Comparison of ENCODE assay signal across 1 cellular context in genomic region chr12:31807081-31807772, GRCh38.
TF ChIP-seq lines count a peak whose summit lies in the region.

No MANE protein-coding gene starts in this region.

TF ChIP-seq in GM12878, 131 proteins besides CTCF, POLR2A, EP300 and RAD21 (continued from another document):
- TF ChIP-seq ZNF687 (IDR thresholded peaks at IDR 0.05) (peak; percentile 100), PAX8 (IDR thresholded peaks at IDR 0.05) (0 out of 2 replicates have a peak, but pooled peaks have one; percentile 22), MLLT1 (IDR thresholded peaks at IDR 0.05) (peak; percentile 91; the same call in 1 of the 2 replicates), MEF2B (IDR thresholded peaks at IDR 0.05; ENCODE audit: partially characterized antibody, poor library complexity, severe bottlenecking) (peak; percentile 73), BHLHE40 (IDR thresholded peaks at IDR 0.05; ENCODE audit: borderline replicate concordance in 1 of 2, low read depth in 2 of 2, low read length in 1 of 2) (peak in 1 of 2 experiments; percentile 32; a peak in 2 of 4 replicates), DPF2 (IDR thresholded peaks at IDR 0.05) (peak; percentile 67), IKZF1 (conservative IDR thresholded peaks at IDR 0.05) (peak; percentile 75), NFIC (IDR thresholded peaks at IDR 0.05; ENCODE audit: low read depth, low read length) (0 out of 2 replicates have a peak, but pooled peaks have one; percentile 29), POLR2AphosphoS5 (IDR thresholded peaks at IDR 0.05; ENCODE audit: low read length) (peak; percentile 23; the same call in 1 of the 2 replicates), ZNF592 (IDR thresholded peaks at IDR 0.05) (peak; percentile 96), MTA2 (IDR thresholded peaks at IDR 0.05; ENCODE audit: low read depth) (peak; percentile 63; the same call in 1 of the 2 replicates), SMAD1 (IDR thresholded peaks at IDR 0.05; ENCODE audit: low read depth, partially characterized antibody) (peak; percentile 89), SKIL (IDR thresholded peaks at IDR 0.05; ENCODE audit: low read depth, poor library complexity, severe bottlenecking) (peak; percentile 26), ZBTB4 (CRISPR knock-in tag; IDR thresholded peaks at IDR 0.05) (peak; percentile 57; the same call in 1 of the 2 replicates), BACH1 (IDR thresholded peaks at IDR 0.05; ENCODE audit: borderline replicate concordance) (peak; percentile 21; the same call in 1 of the 2 replicates), RELB (IDR thresholded peaks at IDR 0.05; ENCODE audit: low read depth) (peak; percentile 90), IKZF2 (IDR thresholded peaks at IDR 0.05) (peak; percentile 76 to 80), ATF7 (IDR thresholded peaks at IDR 0.05; ENCODE audit: low read depth) (peak; percentile 90), GATAD2B (conservative IDR thresholded peaks at IDR 0.05; ENCODE audit: low read depth) (0 out of 2 replicates have a peak, but pooled peaks have one; percentile 34)
